ENCODE assay signal across 8 cellular contexts in the genomic region with DNA sequence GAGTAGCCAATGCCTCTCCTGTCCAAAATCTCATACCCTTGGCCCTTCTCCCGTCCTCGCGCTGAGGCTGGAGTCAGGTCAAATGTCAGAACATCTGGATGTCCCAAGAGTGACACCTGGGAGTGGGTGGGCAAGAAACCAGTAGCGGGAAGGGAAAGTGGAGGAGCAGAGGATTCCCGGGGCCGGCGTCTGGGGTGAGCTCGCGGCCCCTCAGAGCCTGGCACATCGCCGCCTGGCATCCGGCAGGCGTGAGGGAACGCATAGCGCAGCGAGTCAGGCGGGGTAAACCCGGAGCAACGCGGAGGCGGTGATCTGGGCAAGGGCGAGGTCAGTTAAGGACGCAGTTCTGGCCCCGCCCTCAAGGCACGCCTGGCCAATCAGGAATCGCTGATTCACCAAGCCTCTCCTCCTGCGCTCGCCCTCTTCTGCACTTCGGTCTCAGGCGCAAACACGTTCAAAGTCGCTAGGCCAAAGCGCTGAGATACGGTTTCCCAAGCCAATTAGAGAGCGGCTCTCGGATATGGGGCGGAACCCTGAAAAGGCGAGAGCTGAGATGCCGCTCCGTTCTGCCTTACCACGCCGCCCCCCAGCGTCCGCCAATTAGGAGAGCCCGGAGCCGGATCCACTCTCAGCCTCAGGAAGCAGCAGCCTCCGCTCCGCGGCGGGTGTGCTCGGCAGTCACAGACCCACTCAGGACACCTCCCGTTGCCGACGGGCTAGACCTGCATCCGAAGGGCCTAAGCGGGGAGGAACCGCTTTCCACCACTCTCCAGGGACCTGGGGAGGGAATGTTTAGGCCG. TPM values are rescaled to one million over a fixed set of nuclear protein-coding genes. Genes with fewer than 3 reads are reported as not detected.
DNase-seq lines count a peak whose midpoint lies in the region; ATAC-seq and TF ChIP-seq lines count a peak whose summit lies in the region.

No MANE protein-coding gene starts in this region.

- H3K36me3 Mint-ChIP-seq in WTC11: peaks cover 15% of the 10 kb centered on the region
- peaks cover 5 to 14% (median 6%) of the 10 kb centered on the region in 3 donors for H3K36me3 Mint-ChIP-seq in immature natural killer cell

- H3K27ac Mint-ChIP-seq in WTC11: peak overlapping the region; percentile 87
- H3K27ac Mint-ChIP-seq in immature natural killer cell: peak overlapping the region; percentile 93 to 96 (median 96)

- H3K4me3 ChIP-seq in AG04449 (ENCODE audit: low read depth, low read length): peak overlapping the region; percentile 81

- peak; percentile 29 for TF ChIP-seq CTCF in AG04449 (IDR thresholded peaks at IDR 0.05; ENCODE audit: insufficient read depth, low read length, missing control alignments)
- TF ChIP-seq CTCF in WTC11 (IDR thresholded peaks at IDR 0.05): no peak

- H3K4me3 Mint-ChIP-seq in WTC11 (peak overlapping the region; percentile 86), immature natural killer cell (peak overlapping the region; percentile 84 to 93 (median 91))

- H3K27me3 Mint-ChIP-seq in WTC11 (ENCODE audit: low read depth) (peaks cover 26% of the 10 kb centered on the region), immature natural killer cell (ENCODE audit: low read depth in 3 of 3) (peaks cover 0 to 3% (median 2%) of the 10 kb centered on the region in 3 donors)

- POLR2A ChIA-PET in AG04449 (lab: Yijun Ruan, JAX) (interaction anchor here (1.0 to 6.2 kb wide), 10 partner anchors 11 to 278 kb away, joined by 4 to 70 read pairs (median 11); a partner anchor contains a TSS), WTC11 (lab: Charles Lee) (interaction anchor here (0.5 to 2.0 kb wide), 9 partner anchors 22 to 278 kb away, joined by 3 to 11 read pairs (median 4); a partner anchor contains a TSS)

- DNase-seq in AG04449 (ENCODE audit: low read depth, low spot score): peak; percentile 95
- peak; percentile 99 for DNase-seq in NCI-H2227 (lab: John Stamatoyannopoulos, UW; ENCODE audit: unreplicated experiment)
- DNase-seq in WTC11 (ENCODE audit: low spot score): peak; percentile 97
- peak; percentile 66 to 99 (median 97) for DNase-seq in caudate nucleus (lab: John Stamatoyannopoulos, UW)
- DNase-seq in immature natural killer cell: peak; percentile 96 to 98 (median 97)
- DNase-seq in smooth muscle cell of the brain vasculature (ENCODE audit: low read depth, low spot score): peak; percentile 97

- H3K9me3 Mint-ChIP-seq in WTC11 (no peaks in the 10 kb centered on the region), immature natural killer cell (no peaks in the 10 kb centered on the region)

- H3K27ac ChIP-seq in caudate nucleus (ENCODE audit: low read depth, low read length): peak overlapping the region; percentile 82

- peaks cover 18% of the 10 kb centered on the region for H3K4me1 Mint-ChIP-seq in WTC11
- H3K4me1 Mint-ChIP-seq in immature natural killer cell: peaks cover 39 to 41% of the 10 kb centered on the region in 2 donors

- CTCF ChIA-PET in AG04449 (lab: Yijun Ruan, JAX): interaction anchor here (0.7 to 5.9 kb wide), 59 partner anchors 10 to 388 kb away, joined by 3 to 96 read pairs (median 5); a partner anchor contains a TSS
- CTCF ChIA-PET in WTC11 (lab: Charles Lee): interaction anchor here (1.0 to 5.2 kb wide), 40 partner anchors 10 to 294 kb away, joined by 3 to 83 read pairs (median 7); a partner anchor contains a TSS

- peak; percentile 89 for ATAC-seq in GM18873 (IDR thresholded peaks at IDR 0.05; ENCODE audit: low FRiP score, unreplicated experiment)
- peak; percentile 86 for ATAC-seq in HG03139 (IDR thresholded peaks at IDR 0.05; ENCODE audit: unreplicated experiment)
- peak; percentile 95 for ATAC-seq in WTC11

TF ChIP-seq in WTC11, 78 proteins besides CTCF, POLR2A, EP300 and RAD21 (continues in another document):
- TF ChIP-seq IRF2 (CRISPR knock-in tag; IDR thresholded peaks at IDR 0.05; ENCODE audit: borderline replicate concordance, low read depth) (no peak), ZNF232 (CRISPR knock-in tag; IDR thresholded peaks at IDR 0.05) (0 out of 2 replicates have a peak, but pooled peaks have one; percentile 39), TEAD4 (CRISPR knock-in tag; IDR thresholded peaks at IDR 0.05) (no peak), FOXJ3 (CRISPR knock-in tag; IDR thresholded peaks at IDR 0.05; ENCODE audit: borderline replicate concordance) (no peak), SOX15 (CRISPR knock-in tag; IDR thresholded peaks at IDR 0.05) (no peak), OVOL2 (CRISPR knock-in tag; IDR thresholded peaks at IDR 0.05; ENCODE audit: borderline replicate concordance) (no peak)
- TF ChIP-seq, protein P1, sequence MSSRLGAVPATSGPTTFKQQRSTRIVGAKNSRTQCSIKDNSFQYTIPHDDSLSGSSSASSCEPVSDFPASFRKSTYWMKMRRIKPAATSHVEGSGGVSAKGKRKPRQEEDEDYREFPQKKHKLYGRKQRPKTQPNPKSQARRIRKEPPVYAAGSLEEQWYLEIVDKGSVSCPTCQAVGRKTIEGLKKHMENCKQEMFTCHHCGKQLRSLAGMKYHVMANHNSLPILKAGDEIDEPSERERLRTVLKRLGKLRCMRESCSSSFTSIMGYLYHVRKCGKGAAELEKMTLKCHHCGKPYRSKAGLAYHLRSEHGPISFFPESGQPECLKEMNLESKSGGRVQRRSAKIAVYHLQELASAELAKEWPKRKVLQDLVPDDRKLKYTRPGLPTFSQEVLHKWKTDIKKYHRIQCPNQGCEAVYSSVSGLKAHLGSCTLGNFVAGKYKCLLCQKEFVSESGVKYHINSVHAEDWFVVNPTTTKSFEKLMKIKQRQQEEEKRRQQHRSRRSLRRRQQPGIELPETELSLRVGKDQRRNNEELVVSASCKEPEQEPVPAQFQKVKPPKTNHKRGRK (CRISPR knock-in tag; IDR thresholded peaks at IDR 0.05; ENCODE audit: borderline replicate concordance): no peak
- TF ChIP-seq, protein P2, sequence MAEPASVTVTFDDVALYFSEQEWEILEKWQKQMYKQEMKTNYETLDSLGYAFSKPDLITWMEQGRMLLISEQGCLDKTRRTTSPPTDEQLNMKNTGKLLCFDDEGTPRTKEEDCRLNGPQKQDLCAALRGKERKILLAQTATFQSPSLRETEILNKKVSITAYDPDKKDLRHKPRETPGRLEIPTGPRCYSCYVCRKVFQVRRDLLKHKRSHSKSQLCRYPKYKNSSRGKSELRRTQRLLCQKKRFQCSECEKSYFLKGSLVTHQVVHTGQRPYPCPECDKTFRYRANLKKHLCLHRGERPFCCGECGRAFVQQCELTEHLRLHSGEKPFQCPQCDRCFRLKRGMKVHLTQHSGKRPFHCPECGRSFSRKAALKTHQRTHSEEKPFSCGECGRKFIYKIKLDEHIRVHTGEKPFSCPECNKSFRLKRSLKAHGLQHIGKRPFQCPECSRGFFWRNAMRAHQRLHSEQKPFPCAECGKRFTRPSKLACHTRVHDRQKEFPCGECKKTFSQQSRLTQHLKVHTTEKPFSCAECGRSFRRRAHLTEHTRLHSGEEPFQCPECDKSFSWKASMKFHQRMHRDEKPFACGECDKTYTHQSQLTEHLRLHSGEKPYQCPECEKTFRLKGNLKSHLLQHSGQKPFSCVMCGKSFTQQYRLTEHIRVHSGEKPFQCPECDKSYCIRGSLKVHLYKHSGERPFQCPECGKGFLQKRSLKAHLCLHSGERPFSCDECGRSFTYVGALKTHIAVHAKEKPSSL (CRISPR knock-in tag; conservative IDR thresholded peaks at IDR 0.05): no peak
- TF ChIP-seq, protein P3, sequence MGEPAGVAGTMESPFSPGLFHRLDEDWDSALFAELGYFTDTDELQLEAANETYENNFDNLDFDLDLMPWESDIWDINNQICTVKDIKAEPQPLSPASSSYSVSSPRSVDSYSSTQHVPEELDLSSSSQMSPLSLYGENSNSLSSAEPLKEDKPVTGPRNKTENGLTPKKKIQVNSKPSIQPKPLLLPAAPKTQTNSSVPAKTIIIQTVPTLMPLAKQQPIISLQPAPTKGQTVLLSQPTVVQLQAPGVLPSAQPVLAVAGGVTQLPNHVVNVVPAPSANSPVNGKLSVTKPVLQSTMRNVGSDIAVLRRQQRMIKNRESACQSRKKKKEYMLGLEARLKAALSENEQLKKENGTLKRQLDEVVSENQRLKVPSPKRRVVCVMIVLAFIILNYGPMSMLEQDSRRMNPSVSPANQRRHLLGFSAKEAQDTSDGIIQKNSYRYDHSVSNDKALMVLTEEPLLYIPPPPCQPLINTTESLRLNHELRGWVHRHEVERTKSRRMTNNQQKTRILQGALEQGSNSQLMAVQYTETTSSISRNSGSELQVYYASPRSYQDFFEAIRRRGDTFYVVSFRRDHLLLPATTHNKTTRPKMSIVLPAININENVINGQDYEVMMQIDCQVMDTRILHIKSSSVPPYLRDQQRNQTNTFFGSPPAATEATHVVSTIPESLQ (CRISPR knock-in tag; IDR thresholded peaks at IDR 0.05): no peak

RNA-seq across cellular contexts. Expression of a gene that starts 22.5 kb away (rescaled TPM):
- 43.0 to 46.8 TPM (median 43.1 TPM) in 3 replicates for total RNA-seq in WTC11 (2021)
- polyA plus RNA-seq in immature natural killer cell: 10 to 100 TPM; 11.6 to 26.8 (median 16.8) TPM

RNA-seq across cellular contexts. Expression of a gene that starts 22.7 kb away (rescaled TPM):
- total RNA-seq in WTC11 (2021): 2,857 to 3,321 TPM (median 3,240 TPM) in 3 replicates
- 1,000 to 10,000 TPM; 2,992 to 6,506 (median 3,113) TPM for polyA plus RNA-seq in immature natural killer cell

RNA-seq across cellular contexts. Expression of a gene that starts 27.8 kb away (rescaled TPM):
- 3.2 to 5.0 TPM (median 4.1 TPM) in 3 replicates for total RNA-seq in WTC11 (2021)
- 10 to 100 TPM; 38.6 to 55.0 (median 44.1) TPM for polyA plus RNA-seq in immature natural killer cell

RNA-seq across cellular contexts. Expression of a gene that starts 39.9 kb away (rescaled TPM):
- 72.0 to 94.5 TPM (median 72.4 TPM) in 3 replicates for total RNA-seq in WTC11 (2021)
- polyA plus RNA-seq in immature natural killer cell: 10 to 100 TPM; 59.4 to 81.6 (median 74.3) TPM

RNA-seq across cellular contexts. Expression of a gene that starts 40.3 kb away (rescaled TPM):
- total RNA-seq in WTC11 (2021): 83.3 to 95.7 TPM (median 85.6 TPM) in 3 replicates
- polyA plus RNA-seq in immature natural killer cell: 10 to 100 TPM; 25.7 to 55.6 (median 49.2) TPM

Comparison
In these comparisons a context has a peak if more than half of its experiments do, and no peak if none do; other contexts are left out.
1. Peak in every context shown above with its lines: DNase-seq, ATAC-seq, H3K4me3 ChIP-seq and H3K27ac ChIP-seq.